ENCODE assay signal across 25 cellular contexts in the genomic region with DNA sequence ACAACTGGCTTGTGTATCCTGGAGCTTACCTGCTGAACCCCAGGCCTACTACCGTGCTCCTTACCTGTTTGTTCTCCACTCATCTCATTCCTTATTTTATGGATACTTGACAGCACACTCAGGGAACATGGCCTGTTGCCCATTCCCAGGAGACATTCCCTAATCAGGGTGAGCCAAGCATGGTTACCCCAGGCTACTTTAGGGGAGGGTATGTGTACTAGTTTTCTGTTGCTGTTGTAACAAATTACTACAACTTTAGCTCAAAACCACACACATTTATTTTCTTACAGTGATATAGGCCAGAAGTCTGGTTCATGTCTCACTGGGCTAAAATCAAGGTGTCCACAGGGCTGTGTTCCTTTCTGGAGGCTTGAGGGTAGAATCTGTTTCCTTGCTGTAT.
"Had no signal": no experiment of that assay in that cellular context is flagged by ENCODE, and none has a peak within 500 bp of the region (broad histone marks: within the 10 kb centered on the region; RNA-seq: fewer than 3 reads in every experiment).

No MANE protein-coding gene starts in this region.

- H3K9me3 Mint-ChIP-seq: activated CD4-positive, alpha-beta memory T cell treated with anti-CD3 and anti-CD28 coated beads, Interleukin-2, amount 10 ng/mL, durations not matched to agents 7 days and 5 days; activated CD4-positive, alpha-beta T cell treated with anti-CD3 and anti-CD28 coated beads, Interleukin-2, amount 10 ng/mL, durations not matched to agents 24 days and 14 days; brain; dendritic cell treated with granulocyte-macrophage colony-stimulating factor and Interleukin-4, amounts not matched to agents 40 ng/mL and 50 ng/mL, for 4 days; stimulated activated naive CD8-positive, alpha-beta T cell treated with anti-CD3 and anti-CD28 coated beads, Interleukin-15, Interleukin-2, amounts not matched to agents 100 ng/mL and 50 ng/mL, for 24 hours had no signal

- H3K27ac ChIP-seq: heart right ventricle, lower lobe of right lung, parathyroid adenoma, right lobe of liver, skin epidermis, tibial artery, VCaP had no signal

- H3K79me2 ChIP-seq: parathyroid adenoma had no signal

- H3K36me3 ChIP-seq: heart right ventricle, lower lobe of right lung, right lobe of liver, tibial artery had no signal

- DNase-seq: activated CD4-positive, alpha-beta memory T cell treated with anti-CD3 and anti-CD28 coated beads, Interleukin-2, amount 10 ng/mL, durations not matched to agents 7 days and 5 days; activated CD4-positive, alpha-beta T cell treated with anti-CD3 and anti-CD28 coated beads, Interleukin-2, amount 10 ng/mL, durations not matched to agents 24 days and 14 days; activated effector memory CD4-positive, alpha-beta T cell treated with anti-CD3 and anti-CD28 coated beads, Interleukin-2, amount 50 U/mL, for 16 hours; activated naive CD4-positive, alpha-beta T cell treated with anti-CD3 and anti-CD28 coated beads, Interleukin-2, amount 50 U/mL, for 16 hours; aorta; effector CD4-positive, alpha-beta T cell; erythroblast; foreskin fibroblast; heart right ventricle; kidney; lower lobe of right lung; mesendoderm; mucosa of descending colon; nucleus accumbens; right lobe of liver; stimulated activated CD4-positive, alpha-beta T cell treated with anti-CD3 and anti-CD28 coated beads, Interleukin-1b, Interleukin-23, amount 100 ng/mL, for 48 hours; substantia nigra; tibial artery had no signal

- H3K27ac Mint-ChIP-seq: activated CD4-positive, alpha-beta memory T cell treated with anti-CD3 and anti-CD28 coated beads, Interleukin-2, amount 10 ng/mL, durations not matched to agents 7 days and 5 days; activated CD4-positive, alpha-beta T cell treated with anti-CD3 and anti-CD28 coated beads, Interleukin-2, amount 10 ng/mL, durations not matched to agents 24 days and 14 days; dendritic cell treated with granulocyte-macrophage colony-stimulating factor and Interleukin-4, amounts not matched to agents 40 ng/mL and 50 ng/mL, for 4 days; stimulated activated naive CD8-positive, alpha-beta T cell treated with anti-CD3 and anti-CD28 coated beads, Interleukin-15, Interleukin-2, amounts not matched to agents 100 ng/mL and 50 ng/mL, for 24 hours had no signal

- H3K9ac ChIP-seq: parathyroid adenoma had no signal

- H3K27me3 ChIP-seq: heart right ventricle, right lobe of liver, tibial artery had no signal

- H3K27me3 Mint-ChIP-seq: dendritic cell treated with granulocyte-macrophage colony-stimulating factor and Interleukin-4, amounts not matched to agents 40 ng/mL and 50 ng/mL, for 4 days; stimulated activated naive CD8-positive, alpha-beta T cell treated with anti-CD3 and anti-CD28 coated beads, Interleukin-15, Interleukin-2, amounts not matched to agents 100 ng/mL and 50 ng/mL, for 24 hours had no signal

- ATAC-seq: activated CD4-positive, CD25-positive, alpha-beta regulatory T cell treated with anti-CD3 and anti-CD28 coated beads, Interleukin-2, amount 50 U/mL, for 24 hours; heart right ventricle; lower lobe of right lung; mucosa of descending colon; right lobe of liver had no signal

- H3K4me3 Mint-ChIP-seq: activated CD4-positive, alpha-beta memory T cell treated with anti-CD3 and anti-CD28 coated beads, Interleukin-2, amount 10 ng/mL, durations not matched to agents 7 days and 5 days; activated CD4-positive, alpha-beta T cell treated with anti-CD3 and anti-CD28 coated beads, Interleukin-2, amount 10 ng/mL, durations not matched to agents 24 days and 14 days; brain; dendritic cell treated with granulocyte-macrophage colony-stimulating factor and Interleukin-4, amounts not matched to agents 40 ng/mL and 50 ng/mL, for 4 days; stimulated activated naive CD8-positive, alpha-beta T cell treated with anti-CD3 and anti-CD28 coated beads, Interleukin-15, Interleukin-2, amounts not matched to agents 100 ng/mL and 50 ng/mL, for 24 hours had no signal

- H3K36me3 Mint-ChIP-seq: brain had no signal

- H2AFZ ChIP-seq: parathyroid adenoma had no signal

- H3K4me3 ChIP-seq: heart right ventricle, lower lobe of right lung, mucosa of descending colon, right lobe of liver, skin epidermis, tibial artery had no signal

- H3K9me3 ChIP-seq: heart right ventricle, lower lobe of right lung, mucosa of descending colon, right lobe of liver, tibial artery had no signal
